6 cellular contexts compared by ENCODE assay signal in genomic region chr1:199753513-199753912, GRCh38.
"Had no signal": no experiment of that assay in that cellular context is flagged by ENCODE, and none has a peak within 500 bp of the region (broad histone marks: within the 10 kb centered on the region; RNA-seq: fewer than 3 reads in every experiment).

No MANE protein-coding gene starts in this region.

- H3K9me3 Mint-ChIP-seq: IgD-negative memory B cell had no signal

- H3K4me3 Mint-ChIP-seq: GM23338, H9, HFFc6, IgD-negative memory B cell had no signal

- H3K4me1 Mint-ChIP-seq: IgD-negative memory B cell had no signal

- ATAC-seq: GM23338 had no signal

- H3K27ac Mint-ChIP-seq: GM23338, H9, HFFc6, IgD-negative memory B cell had no signal

- DNase-seq: H9, HCEC 1CT, HFFc6, KBM-7 had no signal

- H3K4me3 ChIP-seq: GM23338 had no signal
